Comparison of ENCODE assay signal across 1 cellular context in the genomic region with DNA sequence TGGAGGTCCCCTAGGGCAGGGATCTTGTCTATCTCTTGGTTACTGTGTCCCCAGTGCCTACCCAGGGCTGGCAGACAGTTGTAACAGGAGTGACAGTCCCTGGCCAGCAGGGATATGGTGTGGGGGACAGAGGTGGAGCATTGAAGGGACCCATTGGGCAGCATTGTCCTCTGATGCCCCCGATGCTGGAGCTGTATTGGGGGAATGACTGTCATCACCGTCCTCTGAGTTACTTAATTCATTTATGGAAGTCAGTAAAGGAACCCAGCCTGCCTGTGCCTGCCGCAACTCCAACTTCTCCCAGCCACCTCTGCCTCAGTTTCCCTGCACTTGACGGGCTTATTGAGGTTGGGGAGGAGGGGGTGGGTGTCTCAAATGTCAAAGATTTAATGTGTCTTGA.
TF ChIP-seq lines count a peak whose summit lies in the region.

No MANE protein-coding gene starts in this region.

TF ChIP-seq in GM23338, 12 proteins besides CTCF, POLR2A, EP300 and RAD21 (continued from another document):
- TF ChIP-seq, protein P1, sequence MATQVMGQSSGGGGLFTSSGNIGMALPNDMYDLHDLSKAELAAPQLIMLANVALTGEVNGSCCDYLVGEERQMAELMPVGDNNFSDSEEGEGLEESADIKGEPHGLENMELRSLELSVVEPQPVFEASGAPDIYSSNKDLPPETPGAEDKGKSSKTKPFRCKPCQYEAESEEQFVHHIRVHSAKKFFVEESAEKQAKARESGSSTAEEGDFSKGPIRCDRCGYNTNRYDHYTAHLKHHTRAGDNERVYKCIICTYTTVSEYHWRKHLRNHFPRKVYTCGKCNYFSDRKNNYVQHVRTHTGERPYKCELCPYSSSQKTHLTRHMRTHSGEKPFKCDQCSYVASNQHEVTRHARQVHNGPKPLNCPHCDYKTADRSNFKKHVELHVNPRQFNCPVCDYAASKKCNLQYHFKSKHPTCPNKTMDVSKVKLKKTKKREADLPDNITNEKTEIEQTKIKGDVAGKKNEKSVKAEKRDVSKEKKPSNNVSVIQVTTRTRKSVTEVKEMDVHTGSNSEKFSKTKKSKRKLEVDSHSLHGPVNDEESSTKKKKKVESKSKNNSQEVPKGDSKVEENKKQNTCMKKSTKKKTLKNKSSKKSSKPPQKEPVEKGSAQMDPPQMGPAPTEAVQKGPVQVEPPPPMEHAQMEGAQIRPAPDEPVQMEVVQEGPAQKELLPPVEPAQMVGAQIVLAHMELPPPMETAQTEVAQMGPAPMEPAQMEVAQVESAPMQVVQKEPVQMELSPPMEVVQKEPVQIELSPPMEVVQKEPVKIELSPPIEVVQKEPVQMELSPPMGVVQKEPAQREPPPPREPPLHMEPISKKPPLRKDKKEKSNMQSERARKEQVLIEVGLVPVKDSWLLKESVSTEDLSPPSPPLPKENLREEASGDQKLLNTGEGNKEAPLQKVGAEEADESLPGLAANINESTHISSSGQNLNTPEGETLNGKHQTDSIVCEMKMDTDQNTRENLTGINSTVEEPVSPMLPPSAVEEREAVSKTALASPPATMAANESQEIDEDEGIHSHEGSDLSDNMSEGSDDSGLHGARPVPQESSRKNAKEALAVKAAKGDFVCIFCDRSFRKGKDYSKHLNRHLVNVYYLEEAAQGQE (IDR thresholded peaks at IDR 0.05; ENCODE audit: unreplicated experiment) = no peak
- TF ChIP-seq JUNB (IDR thresholded peaks at IDR 0.05; ENCODE audit: unreplicated experiment) (no peak), STAT1 (IDR thresholded peaks at IDR 0.05; ENCODE audit: unreplicated experiment) (no peak), POLR2AphosphoS5 (IDR thresholded peaks at IDR 0.05; ENCODE audit: low read depth) (no peak)
TF ChIP-seq in GM23338: peak in this region for 0.
